8 cellular contexts compared by ENCODE assay signal in genomic region chr21:45615145-45615711, GRCh38.
DNase-seq lines count a peak whose midpoint lies in the region; ATAC-seq lines count a peak whose summit lies in the region.

No MANE protein-coding gene starts in this region.

- H3K4me1 Mint-ChIP-seq in effector memory CD8-positive, alpha-beta T cell (ENCODE audit: low read depth in 2 of 2): peaks cover 24 to 35% of the 10 kb centered on the region in 2 donors

- peak overlapping the region; percentile 76 to 86 for H3K4me3 Mint-ChIP-seq in effector memory CD8-positive, alpha-beta T cell

- peak; percentile 94 for ATAC-seq in effector memory CD8-positive, alpha-beta T cell (replicated peaks)

- H3K36me3 Mint-ChIP-seq in effector memory CD8-positive, alpha-beta T cell (ENCODE audit: insufficient read depth): peaks cover 10% of the 10 kb centered on the region

- H3K27ac Mint-ChIP-seq in effector memory CD8-positive, alpha-beta T cell: peak overlapping the region; percentile 84 to 92

- H3K9me3 Mint-ChIP-seq in effector memory CD8-positive, alpha-beta T cell: no peaks in the 10 kb centered on the region

- DNase-seq in NK-92 (lab: John Stamatoyannopoulos, UW; ENCODE audit: unreplicated experiment) (peak; percentile 54), NCI-H2107 (lab: John Stamatoyannopoulos, UW) (no peak), NCI-H526 (lab: John Stamatoyannopoulos, UW) (no peak), OCI-M2 (lab: John Stamatoyannopoulos, UW; ENCODE audit: unreplicated experiment) (no peak)
- no peak for DNase-seq in NK-92 treated with Interleukin-12 subunit alpha and Interleukin-12 subunit beta, amount 100 ng/mL, for 24 hours (lab: John Stamatoyannopoulos, UW)
- DNase-seq in activated CD4-positive, alpha-beta T cell treated with anti-CD3 and anti-CD28 coated beads, Interleukin-2, amount 50 U/mL, for 1 hour: peak; percentile 94
- DNase-seq in effector memory CD8-positive, alpha-beta T cell: peak; percentile 82 to 83 (median 83)
- DNase-seq in stimulated activated CD8-positive, alpha-beta memory T cell treated with anti-CD3 and anti-CD28 coated beads, Interleukin-12 subunit alpha, Interleukin-12 subunit beta, amount 100 ng/mL, for 1 hour (ENCODE audit: low read depth): peak; percentile 79

- H3K27me3 Mint-ChIP-seq in effector memory CD8-positive, alpha-beta T cell: peaks cover 13 to 29% of the 10 kb centered on the region in 2 donors

Comparison
In these comparisons a context has a peak if more than half of its experiments do, and no peak if none do; other contexts are left out.
1. DNase-seq: peak in NK-92 (single experiment), activated CD4-positive, alpha-beta T cell treated with anti-CD3 and anti-CD28 coated beads, Interleukin-2, amount 50 U/mL, for 1 hour (single experiment), effector memory CD8-positive, alpha-beta T cell (3 of 3) and stimulated activated CD8-positive, alpha-beta memory T cell treated with anti-CD3 and anti-CD28 coated beads, Interleukin-12 subunit alpha, Interleukin-12 subunit beta, amount 100 ng/mL, for 1 hour (single experiment); none in NK-92 treated with Interleukin-12 subunit alpha and Interleukin-12 subunit beta, amount 100 ng/mL, for 24 hours (single experiment), NCI-H2107 (single experiment), NCI-H526 (0 of 2) and OCI-M2 (single experiment).